25 cellular contexts compared by ENCODE assay signal in the genomic region with DNA sequence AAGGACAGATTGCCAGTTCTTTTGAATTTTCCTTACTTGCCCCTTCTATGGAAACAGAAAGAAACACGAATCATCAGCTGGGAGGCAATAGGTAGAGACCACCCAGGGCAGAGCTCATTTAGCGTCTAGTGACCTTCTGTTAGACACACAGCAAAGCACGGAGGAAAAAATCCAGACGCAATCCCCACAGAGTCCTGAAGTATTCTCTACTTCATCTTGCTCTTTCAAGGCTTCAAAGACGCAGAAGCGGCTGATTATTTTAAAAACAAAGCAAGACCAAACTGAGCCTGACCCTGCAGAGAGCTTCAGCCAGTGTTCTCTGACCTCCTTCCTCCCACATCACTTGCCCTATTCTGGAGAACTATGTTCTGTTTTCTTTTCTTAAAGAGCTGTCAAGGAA.
DNase-seq lines count a peak whose midpoint lies in the region; FAIRE-seq and TF ChIP-seq lines count a peak whose summit lies in the region.
"Had no signal": no experiment of that assay in that cellular context is flagged by ENCODE, and none has a peak within 500 bp of the region (broad histone marks: within the 10 kb centered on the region; RNA-seq: fewer than 3 reads in every experiment).

No MANE protein-coding gene starts in this region.

- no peaks in the 10 kb centered on the region for H3K27me3 ChIP-seq in stomach smooth muscle (ENCODE audit: control insufficient read depth in 1 of 2, insufficient read depth in 2 of 2, low read length in 2 of 2)

- H3K27me3 Mint-ChIP-seq in nephron (ENCODE audit: low read depth) = no peaks in the 10 kb centered on the region
- H3K27me3 Mint-ChIP-seq: B cell; stimulated activated memory B cell treated with anti-CD40 and anti-IgM and Interleukin-4, amounts not matched to agents 10 μg/mL and 1 μg/mL and 100 μg/mL, for 72 hours had no signal

- peak overlapping the region; percentile 26 for H3K27ac ChIP-seq in stomach smooth muscle (ENCODE audit: low read length)
- H3K27ac ChIP-seq: pancreas had no signal

- H3K4me3 ChIP-seq in stomach smooth muscle (ENCODE audit: low read length in 2 of 2) = peak overlapping the region; percentile 8 to 58
- H3K4me3 ChIP-seq: pancreas had no signal

- TF ChIP-seq CTCF in nephron (IDR thresholded peaks at IDR 0.05; ENCODE audit: unreplicated experiment in 3 of 3) = no peak

- peak overlapping the region in 2 of 3 experiments; percentile 15 to 20 for H3K4me3 Mint-ChIP-seq in nephron
- H3K4me3 Mint-ChIP-seq: B cell; naive thymus-derived CD4-positive, alpha-beta T cell; stimulated activated memory B cell treated with anti-CD40 and anti-IgM and Interleukin-4, amounts not matched to agents 10 μg/mL and 1 μg/mL and 100 μg/mL, for 72 hours had no signal

- H3K4me1 ChIP-seq in stomach smooth muscle (ENCODE audit: control insufficient read depth, insufficient read depth, low read length) = no peaks in the 10 kb centered on the region
- H3K4me1 ChIP-seq: pancreas had no signal

- FAIRE-seq in endometrium (lab: Jason Lieb, UNC) = peak; percentile 74
- FAIRE-seq: pancreas had no signal

- H3K36me3 ChIP-seq in stomach smooth muscle (ENCODE audit: control insufficient read depth in 2 of 2, insufficient read depth in 2 of 2, low read length in 2 of 2) = no peaks in the 10 kb centered on the region
- H3K36me3 ChIP-seq: pancreas had no signal

- peaks cover 5% of the 10 kb centered on the region for H3K9me3 Mint-ChIP-seq in nephron
- H3K9me3 Mint-ChIP-seq: stimulated activated memory B cell treated with anti-CD40 and anti-IgM and Interleukin-4, amounts not matched to agents 10 μg/mL and 1 μg/mL and 100 μg/mL, for 72 hours had no signal

- DNase-seq in amniotic epithelial cell (ENCODE audit: low read depth) (peak; percentile 61), NCI-H345 treated with DMSO at 0.1 percent for 48 hours (lab: John Stamatoyannopoulos, UW; ENCODE audit: unreplicated experiment) (no peak), NOMO-1 treated with DMSO at 0.1 percent for 48 hours (lab: John Stamatoyannopoulos, UW; ENCODE audit: unreplicated experiment) (no peak), activated gamma-delta T cell treated with Interleukin-2 at 50 U/mL for 16 hours (no peak), AML-193 (lab: John Stamatoyannopoulos, UW) (no peak)
- DNase-seq: activated CD4-positive, alpha-beta T cell treated with anti-CD3 and anti-CD28 coated beads for 4 hours; activated gamma-delta T cell; activated T-cell treated with anti-CD3 and anti-CD28 coated beads, Interleukin-2, amount 50 U/mL, for 1 hour; effector CD8-positive, alpha-beta T cell; erythroblast; foreskin fibroblast; naive thymus-derived CD4-positive, alpha-beta T cell; NCI-H1694 treated with DMSO at 0.1 percent for 48 hours; NCI-H510A treated with DMSO at 0.1 percent for 48 hours; NK-92 treated with Interleukin-12 subunit alpha and Interleukin-12 subunit beta, amount 100 ng/mL, for 24 hours; pancreas; right cardiac atrium; SHP77 treated with DMSO at 0.1 percent for 48 hours; stimulated activated CD4-positive, alpha-beta T cell treated with anti-CD3 and anti-CD28 coated beads, Interleukin-12 subunit alpha, Interleukin-12 subunit beta, amount 100 ng/mL, for 4 hours; stimulated activated CD4-positive, alpha-beta T cell treated with anti-CD3 and anti-CD28 coated beads, Interleukin-4, amount 100 ng/mL, for 24 hours had no signal

- no peaks in the 10 kb centered on the region for H3K9me3 ChIP-seq in stomach smooth muscle (ENCODE audit: control insufficient read depth in 2 of 2, low read length in 2 of 2)
- H3K9me3 ChIP-seq: pancreas had no signal

- H3K36me3 Mint-ChIP-seq in nephron (ENCODE audit: low read depth) = no peaks in the 10 kb centered on the region
- H3K36me3 Mint-ChIP-seq: naive thymus-derived CD4-positive, alpha-beta T cell; stimulated activated memory B cell treated with anti-CD40 and anti-IgM and Interleukin-4, amounts not matched to agents 10 μg/mL and 1 μg/mL and 100 μg/mL, for 72 hours had no signal

- H3K9ac ChIP-seq in stomach smooth muscle (ENCODE audit: low read length in 2 of 2) = no peak overlapping the region

- peaks cover 19% of the 10 kb centered on the region for H3K4me1 Mint-ChIP-seq in nephron
- H3K4me1 Mint-ChIP-seq: B cell; naive thymus-derived CD4-positive, alpha-beta T cell; stimulated activated memory B cell treated with anti-CD40 and anti-IgM and Interleukin-4, amounts not matched to agents 10 μg/mL and 1 μg/mL and 100 μg/mL, for 72 hours had no signal

- H3K27ac Mint-ChIP-seq in nephron = peak overlapping the region; percentile 48 to 86 (median 75)
- H3K27ac Mint-ChIP-seq: B cell; naive thymus-derived CD4-positive, alpha-beta T cell; stimulated activated memory B cell treated with anti-CD40 and anti-IgM and Interleukin-4, amounts not matched to agents 10 μg/mL and 1 μg/mL and 100 μg/mL, for 72 hours had no signal
